ENCODE assay signal across 16 cellular contexts in genomic region chr11:30017467-30017895, GRCh38. TPM values are rescaled to one million over a fixed set of nuclear protein-coding genes. Genes with fewer than 3 reads are reported as not detected.
A peak's percentile ranks its signal among the peaks of the same experiment; 100 is the strongest.
DNase-seq lines count a peak whose midpoint lies in the region; ATAC-seq and TF ChIP-seq lines count a peak whose summit lies in the region.
"Had no signal": no experiment of that assay in that cellular context is flagged by ENCODE, and none has a peak within 500 bp of the region (broad histone marks: within the 10 kb centered on the region; RNA-seq: fewer than 3 reads in every experiment).

No MANE protein-coding gene starts in this region.

- H3K27ac Mint-ChIP-seq in neural crest cell (ENCODE audit: unreplicated experiment), result no peak overlapping the region
- H3K27ac Mint-ChIP-seq: activated CD4-positive, alpha-beta memory T cell treated with anti-CD3 and anti-CD28 coated beads, Interleukin-2, amount 10 ng/mL, durations not matched to agents 7 days and 5 days; CD4-positive, alpha-beta memory T cell; dendritic cell treated with granulocyte-macrophage colony-stimulating factor and Interleukin-4, amounts not matched to agents 40 ng/mL and 50 ng/mL, for 4 days had no signal

- ATAC-seq in right cardiac atrium (peak; percentile 13 to 38), HG03095 (IDR thresholded peaks at IDR 0.05; ENCODE audit: unreplicated experiment) (no peak)

- H3K4me1 ChIP-seq in cardiac muscle cell (ENCODE audit: low read depth) (no peaks in the 10 kb centered on the region), right cardiac atrium (ENCODE audit: control insufficient read depth, insufficient read depth, low read length) (no peaks in the 10 kb centered on the region)
- H3K4me1 ChIP-seq: SJCRH30 had no signal

- no peak for TF ChIP-seq CTCF in cardiac muscle cell (IDR thresholded peaks at IDR 0.05; ENCODE audit: low read depth, low read length)
- TF ChIP-seq CTCF in neural crest cell (conservative IDR thresholded peaks at IDR 0.05), result no peak

- H3K4me3 Mint-ChIP-seq in neural crest cell, result peak overlapping the region; percentile 74
- H3K4me3 Mint-ChIP-seq: activated CD4-positive, alpha-beta memory T cell treated with anti-CD3 and anti-CD28 coated beads, Interleukin-2, amount 10 ng/mL, durations not matched to agents 7 days and 5 days; CD4-positive, alpha-beta memory T cell; dendritic cell treated with granulocyte-macrophage colony-stimulating factor and Interleukin-4, amounts not matched to agents 40 ng/mL and 50 ng/mL, for 4 days had no signal

- H3K9me3 Mint-ChIP-seq in neural crest cell, result peaks cover 3% of the 10 kb centered on the region
- H3K9me3 Mint-ChIP-seq: activated CD4-positive, alpha-beta memory T cell treated with anti-CD3 and anti-CD28 coated beads, Interleukin-2, amount 10 ng/mL, durations not matched to agents 7 days and 5 days; dendritic cell treated with granulocyte-macrophage colony-stimulating factor and Interleukin-4, amounts not matched to agents 40 ng/mL and 50 ng/mL, for 4 days had no signal

- H3K9me3 ChIP-seq in cardiac muscle cell (ENCODE audit: low read depth) (no peaks in the 10 kb centered on the region), right cardiac atrium (ENCODE audit: control insufficient read depth, low read length) (no peaks in the 10 kb centered on the region)
- H3K9me3 ChIP-seq: right lobe of liver, SJCRH30 had no signal

- DNase-seq in cardiac muscle cell (ENCODE audit: low read depth in 1 of 2, low spot score in 1 of 2), result no peak
- DNase-seq in cardiac septum (ENCODE audit: low spot score), result no peak
- no peak for DNase-seq in right cardiac atrium
- DNase-seq in neural crest cell (ENCODE audit: low read depth, low spot score), result no peak
- no peak for DNase-seq in stimulated activated CD4-positive, alpha-beta T cell treated with anti-CD3 and anti-CD28 coated beads, Interleukin-15, amount 100 ng/mL, for 24 hours
- DNase-seq in SW 1271 (lab: John Stamatoyannopoulos, UW), result no peak
- DNase-seq in SIG-M5 (lab: John Stamatoyannopoulos, UW), result no peak
- DNase-seq: activated CD4-positive, alpha-beta memory T cell treated with anti-CD3 and anti-CD28 coated beads, Interleukin-2, amount 10 ng/mL, durations not matched to agents 7 days and 5 days; CD4-positive, alpha-beta memory T cell; NK-92 treated with Interleukin-12 subunit alpha and Interleukin-12 subunit beta, amount 100 ng/mL, for 24 hours; right lobe of liver; SJCRH30; stimulated activated CD4-positive, alpha-beta T cell treated with anti-CD3 and anti-CD28 coated beads, Interleukin-2, amount 100 ng/mL, for 48 hours had no signal

- H3K4me3 ChIP-seq in cardiac muscle cell (peak overlapping the region; percentile 76), right cardiac atrium (ENCODE audit: low read length) (peak overlapping the region; percentile 49)
- H3K4me3 ChIP-seq: SJCRH30 had no signal

- H3K27me3 ChIP-seq in cardiac muscle cell (peaks cover 85% of the 10 kb centered on the region), right cardiac atrium (ENCODE audit: control insufficient read depth, insufficient read depth) (no peaks in the 10 kb centered on the region)
- H3K27me3 ChIP-seq: right lobe of liver, SJCRH30 had no signal

- no peaks in the 10 kb centered on the region for H3K4me1 Mint-ChIP-seq in neural crest cell
- H3K4me1 Mint-ChIP-seq: activated CD4-positive, alpha-beta memory T cell treated with anti-CD3 and anti-CD28 coated beads, Interleukin-2, amount 10 ng/mL, durations not matched to agents 7 days and 5 days; CD4-positive, alpha-beta memory T cell had no signal

- peaks cover 39% of the 10 kb centered on the region for H3K27me3 Mint-ChIP-seq in neural crest cell (ENCODE audit: low read depth)

- intact Hi-C loops in cardiac septum (cut with DNase I), result loop anchor here (10.0 kb wide), 1 partner anchor 243 kb away; no protein-coding TSS in a partner anchor
- intact Hi-C loops in right cardiac atrium (cut with DNase I), result no loop called here

- H3K36me3 Mint-ChIP-seq in neural crest cell (ENCODE audit: low read depth), result no peaks in the 10 kb centered on the region
- H3K36me3 Mint-ChIP-seq: CD4-positive, alpha-beta memory T cell had no signal

- WGBS in right cardiac atrium, result 34% methylated on average over 18 of the region's 18 CpGs

- H3K27ac ChIP-seq in cardiac muscle cell, result no peak overlapping the region
- no peak overlapping the region for H3K27ac ChIP-seq in right cardiac atrium (ENCODE audit: low read length)
- H3K27ac ChIP-seq: right lobe of liver, SJCRH30 had no signal

- no peaks in the 10 kb centered on the region for H3K36me3 ChIP-seq in cardiac muscle cell
- H3K36me3 ChIP-seq: right lobe of liver, SJCRH30 had no signal

RNA-seq across cellular contexts. Expression of gene KCNA4, which starts 0.7 kb away (rescaled TPM):
- 1.4 and 7.1 TPM in 2 replicates for total RNA-seq in cardiac muscle cell
- 1.5 and 5.6 TPM in 2 replicates for polyA plus RNA-seq in cardiac muscle cell
- 15.6 TPM for total RNA-seq in cardiac septum
- total RNA-seq in right cardiac atrium, result 1 to 10 TPM in 3 of 4 donors, under 1 TPM in 1; 0.45 to 2.0 (median 1.6) TPM
- polyA plus RNA-seq in right cardiac atrium, result 0.59 TPM
- total RNA-seq in neural crest cell, result 1.2 TPM in 2 replicates
- total RNA-seq: activated CD4-positive, alpha-beta memory T cell treated with anti-CD3 and anti-CD28 coated beads, Interleukin-2, amount 10 ng/mL, durations not matched to agents 7 days and 5 days; CD4-positive, alpha-beta memory T cell; right lobe of liver; SJCRH30; ureter had no signal
- polyA plus RNA-seq: CD4-positive, alpha-beta memory T cell had no signal
